2 cellular contexts compared by ENCODE assay signal in genomic region chr11:69892237-69892985, GRCh38.
TF ChIP-seq lines count a peak whose summit lies in the region.

No MANE protein-coding gene starts in this region.

TF ChIP-seq in IMR-90, 13 proteins besides CTCF, POLR2A, EP300 and RAD21:
- TF ChIP-seq ELK1 (IDR thresholded peaks at IDR 0.05; ENCODE audit: borderline replicate concordance, low read depth, low read length): no peak
- no peak for TF ChIP-seq NFE2L2 (IDR thresholded peaks at IDR 0.05; ENCODE audit: low read depth, low read length)
- TF ChIP-seq MAFK (IDR thresholded peaks at IDR 0.05; ENCODE audit: low read depth, low read length): no peak
- no peak for TF ChIP-seq RCOR1 (IDR thresholded peaks at IDR 0.05; ENCODE audit: insufficient replicate concordance, low read length)
- no peak for TF ChIP-seq CEBPB (IDR thresholded peaks at IDR 0.05; ENCODE audit: low read depth, low read length)
- no peak for TF ChIP-seq SMC3 (IDR thresholded peaks at IDR 0.05; ENCODE audit: low read depth, low read length)
- TF ChIP-seq CHD1 (IDR thresholded peaks at IDR 0.05; ENCODE audit: low read depth, low read length): no peak
- TF ChIP-seq BHLHE40 (IDR thresholded peaks at IDR 0.05; ENCODE audit: low read depth, low read length): no peak
- no peak for TF ChIP-seq RFX5 (IDR thresholded peaks at IDR 0.05; ENCODE audit: low read depth, low read length)
- no peak for TF ChIP-seq MXI1 (IDR thresholded peaks at IDR 0.05; ENCODE audit: borderline replicate concordance, low read depth, low read length)
- no peak for TF ChIP-seq MAZ (IDR thresholded peaks at IDR 0.05; ENCODE audit: borderline replicate concordance, low read depth, low read length)
- TF ChIP-seq FOS (IDR thresholded peaks at IDR 0.05; ENCODE audit: low read depth, low read length): no peak
TF ChIP-seq in IMR-90: peak in this region for 0.

TF ChIP-seq in K562, 482 proteins besides CTCF, POLR2A, EP300 and RAD21:
- TF ChIP-seq TFAP4 (CRISPR knock-in tag; IDR thresholded peaks at IDR 0.05; ENCODE audit: borderline replicate concordance): peak; percentile 38; the same call in 1 of the 2 replicates
- no peak for TF ChIP-seq XRCC3 (IDR thresholded peaks at IDR 0.05)
- peak; percentile 45; the same call in 1 of the 2 replicates for TF ChIP-seq CREM (IDR thresholded peaks at IDR 0.05; ENCODE audit: low read depth)
- peak; percentile 82 for TF ChIP-seq ZBTB33 (CRISPR knock-in tag; IDR thresholded peaks at IDR 0.05)
- TF ChIP-seq ZBTB7A (IDR thresholded peaks at IDR 0.05; ENCODE audit: borderline replicate concordance, control insufficient read depth, low read depth, low read length): peak; percentile 31; the same call in 1 of the 2 replicates
